Comparison of ENCODE assay signal across 8 cellular contexts in genomic region chr9:136031094-136031493, GRCh38.
"Had no signal": no experiment of that assay in that cellular context is flagged by ENCODE, and none has a peak within 500 bp of the region (broad histone marks: within the 10 kb centered on the region; RNA-seq: fewer than 3 reads in every experiment).

No MANE protein-coding gene starts in this region.

- H3K36me3 Mint-ChIP-seq: IgD-negative memory B cell had no signal

- FAIRE-seq: H1, H54, HepG2 had no signal

- H3K4me2 ChIP-seq: GM23338 had no signal

- H3K4me3 Mint-ChIP-seq: GM23338, H9 had no signal

- DNase-seq: H9, HCEC 1CT, KG1 had no signal

- H2AFZ ChIP-seq: GM23338 had no signal

- H3K4me1 Mint-ChIP-seq: H9 had no signal

- ATAC-seq: GM23338, HepG2 had no signal

- H3K4me3 ChIP-seq: GM23338 had no signal

- H3K27ac Mint-ChIP-seq: GM23338, H9 had no signal
